In the genomic region with DNA sequence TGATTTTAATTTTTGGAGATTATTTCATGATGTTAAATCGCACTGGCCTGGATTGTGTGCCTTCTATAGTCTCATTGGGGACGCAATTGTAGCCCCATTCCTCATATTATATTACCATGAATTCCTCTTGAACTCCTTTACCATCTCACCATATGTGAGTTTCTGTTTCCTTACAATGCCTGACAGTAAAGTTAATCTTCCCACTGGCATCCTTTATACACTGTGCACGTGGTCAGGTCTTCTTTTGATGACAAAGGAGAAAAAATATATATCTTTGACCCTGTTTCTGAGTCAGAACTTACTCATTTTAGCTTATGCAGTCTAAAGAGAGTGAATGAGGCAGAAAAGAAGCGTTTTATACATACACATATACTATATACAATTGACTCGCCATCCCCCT, we compare ENCODE assay signal across 8 cellular contexts. TPM values are rescaled to one million over a fixed set of nuclear protein-coding genes. Genes with fewer than 3 reads are reported as not detected.
DNase-seq lines count a peak whose midpoint lies in the region; ATAC-seq and TF ChIP-seq lines count a peak whose summit lies in the region.

No MANE protein-coding gene starts in this region.

- no peak overlapping the region for H3K27ac ChIP-seq in DND-41 (ENCODE audit: low read length)
- H3K27ac ChIP-seq in coronary artery: peak overlapping the region; percentile 93 to 96

- H3K4me3 ChIP-seq in DND-41 (ENCODE audit: low read depth in 1 of 2, low read length in 2 of 2): peak overlapping the region; percentile 39 to 89; a peak in 2 of 4 replicates
- peak overlapping the region; percentile 87 for H3K4me3 ChIP-seq in MG63
- peak overlapping the region; percentile 99 for H3K4me3 ChIP-seq in coronary artery

- H3K4me1 Mint-ChIP-seq in neural crest cell: peaks cover 27% of the 10 kb centered on the region

- H3K27me3 ChIP-seq in DND-41 (ENCODE audit: insufficient read depth, low read length, poor library complexity) (no peaks in the 10 kb centered on the region), MG63 (no peaks in the 10 kb centered on the region)

- H3K9me3 ChIP-seq in DND-41 (ENCODE audit: insufficient read depth, low read length, severe bottlenecking) (no peaks in the 10 kb centered on the region), MG63 (no peaks in the 10 kb centered on the region)

- H3K4me1 ChIP-seq in DND-41 (ENCODE audit: insufficient read depth, low read length): peaks cover 23% of the 10 kb centered on the region

- no peak overlapping the region for H3K27ac Mint-ChIP-seq in neural crest cell (ENCODE audit: unreplicated experiment)

- peak overlapping the region; percentile 66; the same call in 1 of the 2 replicates for H3K9ac ChIP-seq in DND-41 (ENCODE audit: low read depth, low read length)

- peak overlapping the region; percentile 79 for H3K4me2 ChIP-seq in DND-41 (ENCODE audit: insufficient read depth, low read length)

- H3K27me3 Mint-ChIP-seq in neural crest cell (ENCODE audit: low read depth): no peaks in the 10 kb centered on the region

- H3K36me3 Mint-ChIP-seq in neural crest cell (ENCODE audit: low read depth): peaks cover 4% of the 10 kb centered on the region

- H3K79me2 ChIP-seq in DND-41 (ENCODE audit: insufficient read depth, low read length): peaks cover 28% of the 10 kb centered on the region

- no peak for ATAC-seq in DND-41 (ENCODE audit: insufficient read depth, low read depth)

- DNase-seq in DND-41 (no peak), MG63 (no peak), coronary artery (ENCODE audit: low spot score) (no peak), neural crest cell (ENCODE audit: low read depth, low spot score) (no peak), NCI-H2029 treated with DMSO at 0.1 percent for 48 hours (lab: John Stamatoyannopoulos, UW) (no peak), DMS153 treated with DMSO at 0.1 percent for 48 hours (lab: John Stamatoyannopoulos, UW; ENCODE audit: unreplicated experiment) (no peak), AML-193 (lab: John Stamatoyannopoulos, UW) (no peak), NCI-H1105 (lab: John Stamatoyannopoulos, UW) (no peak)

- TF ChIP-seq CTCF in DND-41 (IDR thresholded peaks at IDR 0.05; ENCODE audit: borderline replicate concordance, extremely low read depth, low read length, poor library complexity, severe bottlenecking) (no peak), coronary artery (IDR thresholded peaks at IDR 0.05) (no peak), neural crest cell (conservative IDR thresholded peaks at IDR 0.05) (no peak)

- peak overlapping the region; percentile 92 for H3K4me3 Mint-ChIP-seq in neural crest cell

- H3K36me3 ChIP-seq in DND-41 (ENCODE audit: insufficient read depth, low read length) (no peaks in the 10 kb centered on the region), MG63 (peaks cover 5% of the 10 kb centered on the region)

- no peaks in the 10 kb centered on the region for H3K9me3 Mint-ChIP-seq in neural crest cell

- peak overlapping the region; percentile 98 for H2AFZ ChIP-seq in DND-41 (ENCODE audit: low read depth, low read length)

- H4K20me1 ChIP-seq in DND-41 (ENCODE audit: insufficient read depth, low read length): no peaks in the 10 kb centered on the region

RNA-seq across cellular contexts. Expression of a gene that starts 0.8 kb away (rescaled TPM):
- 31.3 and 33.6 TPM in 2 replicates for total RNA-seq in MG63 (2014; rRNA removed; shearing (Covaris generic); ENCODE audit: low replicate concordance)
- 22.9 and 25.6 TPM in 2 replicates for total RNA-seq in neural crest cell
